Comparison of ENCODE assay signal across 8 cellular contexts in genomic region chr19:45668342-45668871, GRCh38.
DNase-seq lines count a peak whose midpoint lies in the region; ATAC-seq lines count a peak whose summit lies in the region.

No MANE protein-coding gene starts in this region.

- ATAC-seq in HG03432 (IDR thresholded peaks at IDR 0.05; ENCODE audit: unreplicated experiment) (peak; percentile 10), GM18517 (IDR thresholded peaks at IDR 0.05; ENCODE audit: unreplicated experiment) (no peak)
- peak; percentile 0 for ATAC-seq in stimulated activated naive CD8-positive, alpha-beta T cell treated with anti-CD3 and anti-CD28 coated beads, Interleukin-15, amount 100 ng/mL, for 72 hours

- H3K27me3 ChIP-seq in iPS-20b (ENCODE audit: insufficient read depth, low read length) = peaks cover 45% of the 10 kb centered on the region

- H3K27ac ChIP-seq in iPS-20b (ENCODE audit: low read length) = no peak overlapping the region

- no peaks in the 10 kb centered on the region for H3K9me3 ChIP-seq in iPS-20b (ENCODE audit: insufficient read depth, low read depth, low read length)

- no peak overlapping the region for H3K9ac ChIP-seq in iPS-20b (ENCODE audit: low read depth, low read length)

- peaks cover 40% of the 10 kb centered on the region for H3K4me1 Mint-ChIP-seq in stimulated activated naive CD8-positive, alpha-beta T cell treated with anti-CD3 and anti-CD28 coated beads, Interleukin-15, amount 100 ng/mL, for 72 hours

- no peaks in the 10 kb centered on the region for H3K9me3 Mint-ChIP-seq in stimulated activated naive CD8-positive, alpha-beta T cell treated with anti-CD3 and anti-CD28 coated beads, Interleukin-15, amount 100 ng/mL, for 72 hours

- peak overlapping the region; percentile 66 for H3K4me3 ChIP-seq in iPS-20b (ENCODE audit: low read length)

- H3K4me1 ChIP-seq in iPS-20b (ENCODE audit: insufficient read depth, low read length) = peaks cover 10% of the 10 kb centered on the region; the same call in 1 of the 2 replicates

- no peaks in the 10 kb centered on the region for H3K36me3 ChIP-seq in iPS-20b (ENCODE audit: insufficient read depth, low read depth, low read length)

- peak overlapping the region; percentile 86 to 90 for H3K4me3 Mint-ChIP-seq in stimulated activated naive CD8-positive, alpha-beta T cell treated with anti-CD3 and anti-CD28 coated beads, Interleukin-15, amount 100 ng/mL, for 72 hours

- peaks cover 24% of the 10 kb centered on the region for H3K27me3 Mint-ChIP-seq in stimulated activated naive CD8-positive, alpha-beta T cell treated with anti-CD3 and anti-CD28 coated beads, Interleukin-15, amount 100 ng/mL, for 72 hours

- H3K27ac Mint-ChIP-seq in stimulated activated naive CD8-positive, alpha-beta T cell treated with anti-CD3 and anti-CD28 coated beads, Interleukin-15, amount 100 ng/mL, for 72 hours = peak overlapping the region; percentile 74 to 83

- DNase-seq in CD1c-positive myeloid dendritic cell (ENCODE audit: extremely low spot score) (peak; percentile 68), activated gamma-delta T cell treated with Interleukin-2 at 50 U/mL for 16 hours (peak; percentile 25), midbrain (lab: John Stamatoyannopoulos, UW) (no peak), SIG-M5 (lab: John Stamatoyannopoulos, UW) (no peak)
- no peak for DNase-seq in stimulated activated naive CD8-positive, alpha-beta T cell treated with anti-CD3 and anti-CD28 coated beads, Interleukin-15, amount 100 ng/mL, for 72 hours

Comparison
In these comparisons a context has a peak if more than half of its experiments do, and no peak if none do; other contexts are left out.
1. DNase-seq: peak in CD1c-positive myeloid dendritic cell (single experiment) and activated gamma-delta T cell treated with Interleukin-2 at 50 U/mL for 16 hours (single experiment); none in stimulated activated naive CD8-positive, alpha-beta T cell treated with anti-CD3 and anti-CD28 coated beads, Interleukin-15, amount 100 ng/mL, for 72 hours (0 of 2), midbrain (single experiment) and SIG-M5 (single experiment).